ENCODE assay signal across 17 cellular contexts in genomic region chr11:27688076-27688475, GRCh38. TPM values are rescaled to one million over a fixed set of nuclear protein-coding genes. Genes with fewer than 3 reads are reported as not detected.
DNase-seq lines count a peak whose midpoint lies in the region; ATAC-seq and TF ChIP-seq lines count a peak whose summit lies in the region.
"Had no signal": no experiment of that assay in that cellular context is flagged by ENCODE, and none has a peak within 500 bp of the region (broad histone marks: within the 10 kb centered on the region; RNA-seq: fewer than 3 reads in every experiment).

No MANE protein-coding gene starts in this region.

- H3K79me2 ChIP-seq in GM23338 (replicated peaks; ENCODE audit: insufficient read depth): peaks cover 33% of the 10 kb centered on the region

- H3K27me3 ChIP-seq in BE2C: no peaks in the 10 kb centered on the region
- H3K27me3 ChIP-seq in GM23338 (ENCODE audit: insufficient read depth): no peaks in the 10 kb centered on the region
- no peaks in the 10 kb centered on the region for H3K27me3 ChIP-seq in WERI-Rb-1 (ENCODE audit: insufficient read depth, low read depth, severe bottlenecking)
- H3K27me3 ChIP-seq: BLaER1 treated with 17β-estradiol and CSF1 and Interleukin-3, amounts not matched to agents 10 nM and 100 nM had no signal

- no peaks in the 10 kb centered on the region for H3F3A ChIP-seq in GM23338 (replicated peaks; ENCODE audit: low read depth)

- peak; percentile 3 for DNase-seq in BE2C
- DNase-seq in GM23338 (ENCODE audit: low spot score): peak; percentile 88
- peak; percentile 24 for DNase-seq in WERI-Rb-1
- peak; percentile 55 for DNase-seq in islet precursor cell
- no peak for DNase-seq in NCI-H446 (lab: John Stamatoyannopoulos, UW)
- DNase-seq in COLO829 (ENCODE audit: low spot score): no peak
- DNase-seq: MM.1S, NCI-H1105 treated with DMSO at 0.1 percent for 48 hours, NCI-H1930, NCI-H526 had no signal

- H2AFZ ChIP-seq in GM23338: no peak overlapping the region

- H3K27me3 Mint-ChIP-seq in GM23338 (ENCODE audit: insufficient read depth, low read depth, poor library complexity): no peaks in the 10 kb centered on the region

- peaks cover 46% of the 10 kb centered on the region for H3K4me1 Mint-ChIP-seq in GM23338

- H3K4me3 ChIP-seq in BE2C (ENCODE audit: low read depth, low read length) (no peak overlapping the region), GM23338 (peak overlapping the region; percentile 15; the same call in 1 of the 2 replicates), WERI-Rb-1 (ENCODE audit: low read depth, low read length) (no peak overlapping the region)
- H3K4me3 ChIP-seq: BLaER1 treated with 17β-estradiol and CSF1 and Interleukin-3, amounts not matched to agents 10 nM and 100 nM had no signal

- H3K4me1 ChIP-seq in BE2C: no peaks in the 10 kb centered on the region
- peaks cover 37% of the 10 kb centered on the region for H3K4me1 ChIP-seq in GM23338 (ENCODE audit: insufficient read depth)
- H3K4me1 ChIP-seq: BLaER1 treated with 17β-estradiol and CSF1 and Interleukin-3, amounts not matched to agents 10 nM and 100 nM had no signal

- no peaks in the 10 kb centered on the region for H4K20me1 ChIP-seq in GM23338 (replicated peaks; ENCODE audit: insufficient read depth)
- H4K20me1 ChIP-seq: BLaER1 treated with 17β-estradiol and CSF1 and Interleukin-3, amounts not matched to agents 10 nM and 100 nM had no signal

- peaks cover 42% of the 10 kb centered on the region; the same call in 2 of the 3 replicates for H3K36me3 Mint-ChIP-seq in GM23338 (ENCODE audit: low read depth)

- TF ChIP-seq CTCF in BE2C (IDR thresholded peaks at IDR 0.05; ENCODE audit: low read depth, low read length) (no peak), GM23338 (conservative IDR thresholded peaks at IDR 0.05; ENCODE audit: low read depth in 2 of 2) (no peak), WERI-Rb-1 (IDR thresholded peaks at IDR 0.05; ENCODE audit: low read depth, low read length) (no peak)

- peaks cover 29% of the 10 kb centered on the region for H3K9me3 Mint-ChIP-seq in GM23338
- H3K9me3 Mint-ChIP-seq: T-helper 1 cell treated with Interleukin-12 subunit alpha and Interleukin-12 subunit beta and Interleukin-4 antibody, amounts not matched to agents 30 μg/mL and 1 μg/mL, for 36 hours had no signal

- H3K27ac ChIP-seq in GM23338 (ENCODE audit: low read depth) (peak overlapping the region; percentile 74), WERI-Rb-1 (no peak overlapping the region)
- H3K27ac ChIP-seq: BLaER1 treated with 17β-estradiol and CSF1 and Interleukin-3, amounts not matched to agents 10 nM and 100 nM had no signal

- no peak overlapping the region for H3K27ac Mint-ChIP-seq in GM23338
- H3K27ac Mint-ChIP-seq: T-helper 1 cell treated with Interleukin-12 subunit alpha and Interleukin-12 subunit beta and Interleukin-4 antibody, amounts not matched to agents 30 μg/mL and 1 μg/mL, for 36 hours had no signal

- ATAC-seq in GM23338 (peak; percentile 70), HG03565 (IDR thresholded peaks at IDR 0.05; ENCODE audit: unreplicated experiment) (no peak), esophagus mucosa (no peak)
- ATAC-seq: Panc1, Right ventricle myocardium inferior, SK-N-SH treated with all-trans-retinoic acid at 6 μM for 48 hours had no signal

- H3K9me2 ChIP-seq in GM23338 (ENCODE audit: insufficient read depth): 0 out of 2 replicates have a peak, but pooled peaks cover 4% of the 10 kb centered on the region

- H3K4me3 Mint-ChIP-seq in GM23338: no peak overlapping the region; the same call in 2 of the 3 replicates
- H3K4me3 Mint-ChIP-seq: T-helper 1 cell treated with Interleukin-12 subunit alpha and Interleukin-12 subunit beta and Interleukin-4 antibody, amounts not matched to agents 30 μg/mL and 1 μg/mL, for 36 hours had no signal

- H3K9me3 ChIP-seq in BE2C (no peaks in the 10 kb centered on the region), WERI-Rb-1 (ENCODE audit: severe bottlenecking) (no peaks in the 10 kb centered on the region)
- H3K9me3 ChIP-seq: BLaER1 treated with 17β-estradiol and CSF1 and Interleukin-3, amounts not matched to agents 10 nM and 100 nM had no signal

- no peaks in the 10 kb centered on the region for H3K36me3 ChIP-seq in BE2C
- no peaks in the 10 kb centered on the region for H3K36me3 ChIP-seq in GM23338 (ENCODE audit: insufficient read depth)
- no peaks in the 10 kb centered on the region for H3K36me3 ChIP-seq in WERI-Rb-1
- H3K36me3 ChIP-seq: BLaER1 treated with 17β-estradiol and CSF1 and Interleukin-3, amounts not matched to agents 10 nM and 100 nM had no signal

- peak overlapping the region; percentile 68 for H3K4me2 ChIP-seq in GM23338
- H3K4me2 ChIP-seq: BLaER1 treated with 17β-estradiol and CSF1 and Interleukin-3, amounts not matched to agents 10 nM and 100 nM had no signal

TF ChIP-seq in GM23338, 12 proteins besides CTCF, POLR2A, EP300 and RAD21 (continues in another document):
- peak; percentile 52; the same call in 1 of the 2 replicates for TF ChIP-seq ZNF462 (CRISPR knock-in tag; IDR thresholded peaks at IDR 0.05)
- no peak for TF ChIP-seq ZNF114 (CRISPR knock-in tag; IDR thresholded peaks at IDR 0.05)

RNA-seq across cellular contexts. Expression of gene BDNF, which starts 12.2 kb away (rescaled TPM):
- 0.73 TPM for polyA plus RNA-seq in BE2C (2012; ENCODE audit: insufficient read depth, insufficient read length, low read depth)
- total RNA-seq in GM23338 (2014; rRNA removed; shearing (Covaris generic)): 5.1 and 6.8 TPM in 2 replicates
- polyA plus RNA-seq in GM23338 (2016; fragmentation: Nextera tagmentation; extraction: Ambion mirVana): 4.2 and 5.2 TPM in 2 replicates
- 0.92 TPM for total RNA-seq in esophagus mucosa

Comparison
In these comparisons a context has a peak if more than half of its experiments do, and no peak if none do; other contexts are left out.
1. DNase-seq: peak in BE2C (single experiment), GM23338 (single experiment), WERI-Rb-1 (single experiment) and islet precursor cell (single experiment); none in NCI-H446 (0 of 2) and COLO829 (single experiment).